In the genomic region with DNA sequence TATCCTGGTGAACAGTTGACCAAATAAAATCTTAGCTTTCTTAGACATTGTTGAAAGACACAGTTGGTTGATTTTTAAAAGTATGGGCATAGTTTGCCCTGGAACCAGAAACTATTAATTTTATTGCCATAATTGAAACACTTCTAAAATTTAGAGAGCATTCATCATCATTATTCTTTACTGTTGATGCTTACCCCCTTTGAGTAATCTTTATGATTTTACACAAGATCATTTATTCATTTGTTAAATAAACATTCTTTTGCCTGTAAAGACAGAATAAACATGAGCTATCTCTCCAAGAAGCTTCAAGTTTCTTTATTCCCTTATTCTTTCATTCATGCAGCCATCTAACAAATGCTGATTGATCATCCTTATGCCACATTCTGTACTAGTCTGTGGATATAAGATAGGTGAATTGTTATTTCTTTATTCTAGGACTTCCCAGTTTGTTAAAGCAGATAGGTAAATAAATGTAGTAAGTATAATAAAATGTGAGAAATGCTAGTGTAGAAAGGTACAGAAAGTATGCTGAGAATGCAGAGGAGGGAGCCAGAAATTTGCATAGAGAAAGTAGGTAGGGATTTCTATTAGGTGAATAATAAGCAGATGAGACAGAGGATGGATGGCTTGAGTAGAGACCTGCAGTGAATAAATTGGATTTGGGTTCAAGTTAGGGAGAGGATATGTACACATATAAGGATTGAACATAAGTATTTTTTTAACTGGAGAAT, we compare ENCODE assay signal across 18 cellular contexts. TPM values are rescaled to one million over a fixed set of nuclear protein-coding genes. Genes with fewer than 3 reads are reported as not detected.
A peak's percentile ranks its signal among the peaks of the same experiment; 100 is the strongest.
DNase-seq lines count a peak whose midpoint lies in the region; ATAC-seq and TF ChIP-seq lines count a peak whose summit lies in the region.
"Had no signal": no experiment of that assay in that cellular context is flagged by ENCODE, and none has a peak within 500 bp of the region (broad histone marks: within the 10 kb centered on the region; RNA-seq: fewer than 3 reads in every experiment).

No MANE protein-coding gene starts in this region.

- ATAC-seq in HG02798 (IDR thresholded peaks at IDR 0.05; ENCODE audit: poor library complexity, unreplicated experiment) (no peak), GM21717 (IDR thresholded peaks at IDR 0.05; ENCODE audit: unreplicated experiment) (no peak)
- ATAC-seq: A549; CD8-positive, alpha-beta T cell had no signal

- POLR2A ChIA-PET in OCI-LY7 (lab: Charles Lee): interaction anchor here (0.7 to 1.2 kb wide), 2 partner anchors 18 to 158 kb away, joined by 3 read pairs; no protein-coding TSS in a partner anchor

- H3K79me2 ChIP-seq in mesendoderm (ENCODE audit: control insufficient read depth, insufficient read depth, low read length): no peaks in the 10 kb centered on the region
- H3K79me2 ChIP-seq in OCI-LY7 (ENCODE audit: insufficient read depth, low read depth, low read length): no peaks in the 10 kb centered on the region

- no peaks in the 10 kb centered on the region for H3K79me1 ChIP-seq in mesendoderm (ENCODE audit: low read length)

- no peak overlapping the region for H3K9ac ChIP-seq in mesendoderm (ENCODE audit: low read length)
- H3K9ac ChIP-seq: GM23248 had no signal

- peak; percentile 88 for DNase-seq in DMS79 treated with DMSO at 0.1 percent for 48 hours (lab: John Stamatoyannopoulos, UW)
- peak; percentile 59 for DNase-seq in mesendoderm
- no peak for DNase-seq in T-helper 1 cell
- no peak for DNase-seq in OCI-LY7 (ENCODE audit: low spot score)
- DNase-seq: CD8-positive, alpha-beta T cell; COR-L47; GM23248; HFFc6; IMR-90; KG1 had no signal

- no peaks in the 10 kb centered on the region for H4K20me1 ChIP-seq in OCI-LY7 (ENCODE audit: insufficient read depth, low read length)

- H3K4me3 ChIP-seq in mesendoderm (ENCODE audit: low read length): no peak overlapping the region
- H3K4me3 ChIP-seq in OCI-LY7 (ENCODE audit: low read depth, low read length, poor library complexity, severe bottlenecking): no peak overlapping the region
- H3K4me3 ChIP-seq: A549, GM23248, HAP-1 had no signal

- H3K23ac ChIP-seq in mesendoderm (ENCODE audit: low read length): no peak overlapping the region

- intact Hi-C loops in OCI-LY7 (cut with micrococcal nuclease; ENCODE audit: unreplicated experiment): no loop called here

- H3K4me2 ChIP-seq in mesendoderm (ENCODE audit: low read length) (no peak overlapping the region), OCI-LY7 (ENCODE audit: low read length) (no peak overlapping the region)
- H3K4me2 ChIP-seq: A549 had no signal

- H4K8ac ChIP-seq in mesendoderm (ENCODE audit: low read depth, low read length): no peak overlapping the region

- no TSS peak for BruUV-seq in OCI-LY7 (replicated peaks; lab: Mats Ljungman, UMichigan)

- H3K27me3 ChIP-seq in mesendoderm (ENCODE audit: insufficient read depth, low read length, poor library complexity): no peaks in the 10 kb centered on the region

- H3K4ac ChIP-seq in mesendoderm (ENCODE audit: low read depth, low read length): no peak overlapping the region

- no peak overlapping the region for H2BK120ac ChIP-seq in mesendoderm (ENCODE audit: low read depth, low read length)

- H3K9me3 ChIP-seq in OCI-LY7 (ENCODE audit: low read length): no peaks in the 10 kb centered on the region
- H3K9me3 ChIP-seq: A549, HAP-1 had no signal

- H2AFZ ChIP-seq in OCI-LY7 (ENCODE audit: low read length): no peak overlapping the region
- H2AFZ ChIP-seq: GM23248 had no signal

- H3K18ac ChIP-seq in mesendoderm (ENCODE audit: low read length): no peak overlapping the region

- no peak overlapping the region for H4K5ac ChIP-seq in mesendoderm (ENCODE audit: low read length)

- H2BK15ac ChIP-seq in mesendoderm (replicated peaks; ENCODE audit: low read depth): no peak overlapping the region

- no peaks in the 10 kb centered on the region for H3K9me2 ChIP-seq in OCI-LY7 (ENCODE audit: insufficient read depth, low read length)

- no peaks in the 10 kb centered on the region for H3K36me3 ChIP-seq in mesendoderm (ENCODE audit: control insufficient read depth, insufficient read depth, low read length)
- H3K36me3 ChIP-seq in OCI-LY7 (ENCODE audit: insufficient read depth, low read length): no peaks in the 10 kb centered on the region
- H3K36me3 ChIP-seq: HAP-1 had no signal

- TF ChIP-seq CTCF in VCaP (conservative IDR thresholded peaks at IDR 0.05) (no peak), OCI-LY7 (conservative IDR thresholded peaks at IDR 0.05; ENCODE audit: low read length) (no peak)

- H2BK5ac ChIP-seq in mesendoderm (ENCODE audit: low read length): no peak overlapping the region

- no peak overlapping the region for H2AK5ac ChIP-seq in mesendoderm (ENCODE audit: low read length)

- H3K56ac ChIP-seq in mesendoderm (ENCODE audit: low read length): no peak overlapping the region

- no peaks in the 10 kb centered on the region for H3K4me1 ChIP-seq in mesendoderm (ENCODE audit: control insufficient read depth, low read depth, low read length)
- H3K4me1 ChIP-seq in OCI-LY7 (ENCODE audit: insufficient read depth, low read length, poor library complexity, severe bottlenecking): no peaks in the 10 kb centered on the region
- H3K4me1 ChIP-seq: A549, HAP-1 had no signal

- H3K27ac ChIP-seq in VCaP (peak overlapping the region; percentile 15; the same call in 1 of the 2 replicates), mesendoderm (ENCODE audit: low read depth, low read length) (no peak overlapping the region), OCI-LY7 (ENCODE audit: low read depth, low read length, poor library complexity, severe bottlenecking) (no peak overlapping the region)
- H3K27ac ChIP-seq: A549, GM23248 had no signal

- CTCF ChIA-PET in OCI-LY7 (lab: Charles Lee; ENCODE audit: unreplicated experiment): no interaction called here

RNA-seq across cellular contexts. Expression of gene SERTM1, which starts 8.2 kb away (rescaled TPM):
- 0.80 TPM for polyA plus RNA-seq in mesendoderm (2013, experiment 1 of 2)
- polyA plus RNA-seq in mesendoderm (2013, experiment 2 of 2): 0.77 TPM
- total RNA-seq in OCI-LY7 (2014; rRNA removed; shearing (Covaris generic)): not detected in 2 replicates
- not detected in 2 replicates for total RNA-seq in OCI-LY7 (2022)
- total RNA-seq: CD8-positive, alpha-beta T cell; Daoy; GM23248; HFFc6; IMR-90 had no signal
- polyA plus RNA-seq: A549, BJ, CD14-positive monocyte, GM23248, IMR-90 had no signal

Comparison
In these comparisons a context has a peak if more than half of its experiments do, and no peak if none do; other contexts are left out.
1. DNase-seq: peak in DMS79 treated with DMSO at 0.1 percent for 48 hours (single experiment) and mesendoderm (single experiment); none in T-helper 1 cell (0 of 5) and OCI-LY7 (single experiment).